19 cellular contexts compared by ENCODE assay signal in genomic region chr2:17257194-17257909, GRCh38.
DNase-seq lines count a peak whose midpoint lies in the region; ATAC-seq, FAIRE-seq and TF ChIP-seq lines count a peak whose summit lies in the region.
"Had no signal": no experiment of that assay in that cellular context is flagged by ENCODE, and none has a peak within 500 bp of the region (broad histone marks: within the 10 kb centered on the region; RNA-seq: fewer than 3 reads in every experiment).

No MANE protein-coding gene starts in this region.

- ATAC-seq in HG02885 (IDR thresholded peaks at IDR 0.05; ENCODE audit: poor library complexity, unreplicated experiment) = peak; percentile 40
- ATAC-seq in RWPE2 (ENCODE audit: low read depth) = peak; percentile 65; the same call in 2 of the 3 replicates
- ATAC-seq in HG02759 (IDR thresholded peaks at IDR 0.05; ENCODE audit: unreplicated experiment) = no peak
- ATAC-seq: activated CD8-positive, alpha-beta T cell treated with anti-CD3 and anti-CD28 coated beads for 36 hours; CD8-positive, alpha-beta T cell; heart left ventricle; PC-3 had no signal

- TF ChIP-seq CTCF in RWPE2 (IDR thresholded peaks at IDR 0.05; ENCODE audit: poor library complexity, severe bottlenecking) (no peak), spleen (IDR thresholded peaks at IDR 0.05 in 8 of 11, conservative IDR thresholded peaks at IDR 0.05 in 3 of 11) (no peak), D721Med (IDR thresholded peaks at IDR 0.05; ENCODE audit: insufficient read depth, missing control alignments) (no peak)

- H3K36me3 ChIP-seq in RWPE2 (ENCODE audit: low read depth) = no peaks in the 10 kb centered on the region
- H3K36me3 ChIP-seq in spleen = no peaks in the 10 kb centered on the region
- H3K36me3 ChIP-seq: adrenal gland, heart left ventricle had no signal

- 56 to 82% (median 65%) methylated on average over 4 of the region's 4 CpGs for WGBS in spleen, 5 donors

- H3K27ac ChIP-seq in RWPE2 (ENCODE audit: poor library complexity, severe bottlenecking) (no peak overlapping the region), spleen (no peak overlapping the region)
- H3K27ac ChIP-seq: adrenal gland, heart left ventricle had no signal

- FAIRE-seq in D721Med (lab: Jason Lieb, UNC) = no peak
- FAIRE-seq: endometrium, GM12892, HTR-8/SVneo had no signal

- H3K27me3 ChIP-seq in RWPE2 (ENCODE audit: insufficient read depth, poor library complexity, severe bottlenecking) = no peaks in the 10 kb centered on the region
- H3K27me3 ChIP-seq in spleen (replicated peaks in 1 of 7) = no peaks in the 10 kb centered on the region
- H3K27me3 ChIP-seq: adrenal gland, heart left ventricle had no signal

- H3K4me1 ChIP-seq in RWPE2 (ENCODE audit: insufficient read depth, poor library complexity, severe bottlenecking) = no peaks in the 10 kb centered on the region
- H3K4me1 ChIP-seq in spleen = no peaks in the 10 kb centered on the region
- H3K4me1 ChIP-seq: adrenal gland, heart left ventricle had no signal

- DNase-seq in COLO829 (ENCODE audit: low spot score) = peak; percentile 8
- no peak for DNase-seq in RWPE2 (ENCODE audit: low spot score)
- DNase-seq in foreskin melanocyte = peak; percentile 73
- DNase-seq in spleen = no peak
- DNase-seq in D721Med (ENCODE audit: insufficient read length, low spot score) = no peak
- no peak for DNase-seq in germinal center (ENCODE audit: low spot score)
- DNase-seq: ACHN; activated CD8-positive, alpha-beta T cell treated with anti-CD3 and anti-CD28 coated beads for 36 hours; adrenal gland; CD8-positive, alpha-beta T cell; heart left ventricle; MM.1S; NCI-H2029; PC-3 had no signal

- H3K9me3 ChIP-seq in RWPE2 (ENCODE audit: severe bottlenecking) (no peaks in the 10 kb centered on the region), spleen (no peaks in the 10 kb centered on the region)
- H3K9me3 ChIP-seq: adrenal gland had no signal

- intact Hi-C loops in spleen (cut with DNase I; ENCODE audit: low total_unique reads) = no loop called here

- no peak overlapping the region for H3K4me3 ChIP-seq in RWPE2 (ENCODE audit: severe bottlenecking)
- H3K4me3 ChIP-seq in spleen = no peak overlapping the region
- H3K4me3 ChIP-seq: adrenal gland, heart left ventricle had no signal

- TF ChIP-seq POLR2A in spleen (IDR thresholded peaks at IDR 0.05) = no peak

Comparison
In these comparisons a context has a peak if more than half of its experiments do, and no peak if none do; other contexts are left out.
1. DNase-seq: peak in COLO829 (single experiment) and foreskin melanocyte (single experiment); none in RWPE2 (single experiment), spleen (single experiment), D721Med (single experiment) and germinal center (single experiment).